ENCODE assay signal across 9 cellular contexts in the genomic region with DNA sequence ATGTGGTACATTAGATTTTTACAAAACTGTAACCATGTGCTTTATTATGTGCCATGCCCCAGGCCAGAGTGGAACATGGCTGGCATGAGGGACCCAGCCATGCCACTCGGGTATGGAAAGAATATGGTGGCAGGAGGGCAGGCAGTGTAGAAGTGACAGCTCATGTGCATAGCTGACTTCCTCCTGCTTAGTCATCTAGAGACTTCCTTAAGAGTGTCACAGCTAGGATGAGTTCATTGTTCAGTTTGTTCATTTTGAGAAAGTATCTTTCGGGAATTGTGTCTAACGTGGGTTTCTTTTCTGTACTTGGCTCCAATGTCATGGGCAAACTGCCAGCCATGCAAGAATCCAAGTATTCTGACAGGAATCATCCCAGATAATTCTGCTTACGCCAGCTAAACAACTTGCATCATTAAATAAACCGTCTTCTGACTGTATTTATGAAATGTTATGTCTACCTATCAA.
DNase-seq lines count a peak whose midpoint lies in the region; TF ChIP-seq lines count a peak whose summit lies in the region.
"Had no signal": no experiment of that assay in that cellular context is flagged by ENCODE, and none has a peak within 500 bp of the region (broad histone marks: within the 10 kb centered on the region; RNA-seq: fewer than 3 reads in every experiment).

No MANE protein-coding gene starts in this region.

- TF ChIP-seq CTCF in osteoblast (IDR thresholded peaks at IDR 0.05; ENCODE audit: extremely low read depth, low read depth, low read length), result no peak

- H3K36me3 ChIP-seq in osteoblast (ENCODE audit: insufficient read depth, low read length), result peaks cover 29% of the 10 kb centered on the region

- H3K4me3 ChIP-seq in osteoblast (ENCODE audit: insufficient read depth, low read length), result peak overlapping the region; percentile 11

- peak overlapping the region; percentile 85 for H3K27ac ChIP-seq in osteoblast (ENCODE audit: low read depth, low read length)
- H3K27ac ChIP-seq: C4-2B had no signal

- H4K20me1 ChIP-seq in osteoblast (ENCODE audit: insufficient read depth, low read length), result no peaks in the 10 kb centered on the region

- peak overlapping the region; percentile 52 for H3K4me2 ChIP-seq in osteoblast (ENCODE audit: insufficient read depth, low read length)

- H3K79me2 ChIP-seq in osteoblast (ENCODE audit: insufficient read depth, low read length), result peaks cover 16% of the 10 kb centered on the region

- no peaks in the 10 kb centered on the region for H3K9me3 ChIP-seq in osteoblast (ENCODE audit: low read depth, low read length)

- no peaks in the 10 kb centered on the region for H3K27me3 ChIP-seq in osteoblast (ENCODE audit: insufficient read depth, low read length)

- no peak overlapping the region for H2AFZ ChIP-seq in osteoblast (ENCODE audit: low read length)

- peaks cover 43% of the 10 kb centered on the region for H3K4me1 ChIP-seq in osteoblast (ENCODE audit: insufficient read depth, low read length)

- DNase-seq in activated CD8-positive, alpha-beta memory T cell treated with anti-CD3 and anti-CD28 coated beads, Interleukin-2, amount 50 U/mL, for 4 hours, result peak; percentile 26
- DNase-seq in activated CD8-positive, alpha-beta memory T cell treated with anti-CD3 and anti-CD28 coated beads for 24 hours, result no peak
- DNase-seq in NCI-H446 treated with DMSO at 0.1 percent for 48 hours (lab: John Stamatoyannopoulos, UW) (peak; percentile 56), dedifferentiated amniotic fluid mesenchymal stem cell (ENCODE audit: extremely low spot score) (peak; percentile 58), osteoblast (ENCODE audit: insufficient read length, low spot score, missing footprints) (no peak), COR-L47 (lab: John Stamatoyannopoulos, UW) (no peak), NCI-H1694 (lab: John Stamatoyannopoulos, UW) (no peak), T-helper 9 cell (no peak)

Comparison
In these comparisons a context has a peak if more than half of its experiments do, and no peak if none do; other contexts are left out.
1. DNase-seq: peak in activated CD8-positive, alpha-beta memory T cell treated with anti-CD3 and anti-CD28 coated beads, Interleukin-2, amount 50 U/mL, for 4 hours (single experiment), NCI-H446 treated with DMSO at 0.1 percent for 48 hours (single experiment) and dedifferentiated amniotic fluid mesenchymal stem cell (single experiment); none in activated CD8-positive, alpha-beta memory T cell treated with anti-CD3 and anti-CD28 coated beads for 24 hours (single experiment), osteoblast (single experiment), COR-L47 (single experiment), NCI-H1694 (single experiment) and T-helper 9 cell (single experiment).